In genomic region chr3:71891483-71891882, GRCh38 we compare ENCODE assay signal across 25 cellular contexts.
"Had no signal": no experiment of that assay in that cellular context is flagged by ENCODE, and none has a peak within 500 bp of the region (broad histone marks: within the 10 kb centered on the region; RNA-seq: fewer than 3 reads in every experiment).

No MANE protein-coding gene starts in this region.

- FAIRE-seq: urothelium cell line had no signal

- H3K4me2 ChIP-seq: smooth muscle cell had no signal

- H3K27ac ChIP-seq: cardiac muscle cell, gastrocnemius medialis, stomach, suprapubic skin, tibial nerve, VCaP had no signal

- H3K9me3 ChIP-seq: gastrocnemius medialis, stomach, suprapubic skin, tibial nerve had no signal

- ATAC-seq: activated CD4-positive, CD25-positive, alpha-beta regulatory T cell treated with anti-CD3 and anti-CD28 coated beads, Interleukin-2, amount 50 U/mL, for 24 hours; activated CD8-positive, alpha-beta memory T cell treated with anti-CD3 and anti-CD28 coated beads, Interleukin-2, amount 10 ng/mL, durations not matched to agents 7 days and 5 days; activated CD8-positive, alpha-beta T cell treated with anti-CD3 and anti-CD28 coated beads for 36 hours; activated naive CD8-positive, alpha-beta T cell treated with anti-CD3 and anti-CD28 coated beads, Interleukin-2, amount 50 U/mL, for 24 hours; gastrocnemius medialis; sciatic nerve; stimulated activated memory B cell treated with anti-CD40 and anti-IgM and Interleukin-4, amounts not matched to agents 10 μg/mL and 1 μg/mL and 100 μg/mL, for 72 hours had no signal

- DNase-seq: activated CD4-positive, alpha-beta T cell treated with anti-CD3 and anti-CD28 coated beads, Interleukin-2, amount 10 ng/mL, durations not matched to agents 24 days and 14 days; activated CD8-positive, alpha-beta memory T cell treated with anti-CD3 and anti-CD28 coated beads, Interleukin-2, amount 10 ng/mL, durations not matched to agents 7 days and 5 days; activated CD8-positive, alpha-beta T cell treated with anti-CD3 and anti-CD28 coated beads for 36 hours; activated gamma-delta T cell; activated naive CD4-positive, alpha-beta T cell treated with anti-CD3 and anti-CD28 coated beads, Interleukin-2, amount 50 U/mL, for 16 hours; activated naive CD8-positive, alpha-beta T cell treated with anti-CD3 and anti-CD28 coated beads, Interleukin-2, amount 50 U/mL, for 24 hours; activated T-cell treated with anti-CD3 and anti-CD28 coated beads for 4 hours; dermis blood vessel endothelial cell; effector memory CD4-positive, alpha-beta T cell; gastrocnemius medialis; head of caudate nucleus; hypothalamus; naive B cell; posterior cingulate gyrus; stimulated activated CD4-positive, alpha-beta T cell treated with anti-CD3 and anti-CD28 coated beads, Interleukin-15, amount 100 ng/mL, for 24 hours; stomach had no signal

- H3K4me3 ChIP-seq: cardiac muscle cell, gastrocnemius medialis, smooth muscle cell, stomach, suprapubic skin, tibial nerve had no signal

- H3K4me1 ChIP-seq: gastrocnemius medialis, stomach, tibial nerve had no signal

- H3K36me3 ChIP-seq: cardiac muscle cell, gastrocnemius medialis, stomach, suprapubic skin, tibial nerve had no signal

- H3K27me3 ChIP-seq: gastrocnemius medialis, stomach, suprapubic skin, tibial nerve had no signal
